In genomic region chr4:75698963-75699228, GRCh38 we compare ENCODE assay signal across 11 cellular contexts. TPM values are rescaled to one million over a fixed set of nuclear protein-coding genes. Genes with fewer than 3 reads are reported as not detected.
DNase-seq lines count a peak whose midpoint lies in the region; ATAC-seq and TF ChIP-seq lines count a peak whose summit lies in the region.
"Had no signal": no experiment of that assay in that cellular context is flagged by ENCODE, and none has a peak within 500 bp of the region (broad histone marks: within the 10 kb centered on the region; RNA-seq: fewer than 3 reads in every experiment).

No MANE protein-coding gene starts in this region.

- TF ChIP-seq POLR2A in spleen (IDR thresholded peaks at IDR 0.05), result no peak

- H4K20me1 ChIP-seq in Karpas-422 (ENCODE audit: insufficient read depth, low read depth, low read length), result no peaks in the 10 kb centered on the region

- H3K4me1 Mint-ChIP-seq in activated CD4-positive, alpha-beta T cell treated with anti-CD3 and anti-CD28 coated beads for 36 hours, result peaks cover 34% of the 10 kb centered on the region
- H3K4me1 Mint-ChIP-seq in MCF 10A (ENCODE audit: insufficient read depth, unreplicated experiment) (no peaks in the 10 kb centered on the region), endodermal cell (peaks cover 16% of the 10 kb centered on the region)

- H3K36me3 Mint-ChIP-seq in activated CD4-positive, alpha-beta T cell treated with anti-CD3 and anti-CD28 coated beads for 36 hours (ENCODE audit: low read depth), result peaks cover 7% of the 10 kb centered on the region
- H3K36me3 Mint-ChIP-seq in MCF 10A (ENCODE audit: insufficient read depth, unreplicated experiment) (peaks cover 3% of the 10 kb centered on the region), endodermal cell (ENCODE audit: low read depth) (peaks cover 16% of the 10 kb centered on the region)

- H3K4me1 ChIP-seq in Karpas-422 (ENCODE audit: low read length) (peaks cover 11% of the 10 kb centered on the region), spleen (peaks cover 0 to 19% (median 14%) of the 10 kb centered on the region in 6 donors), endodermal cell (ENCODE audit: control insufficient read depth, insufficient read depth, low read length) (peaks cover 5% of the 10 kb centered on the region)

- POLR2A ChIA-PET in activated CD4-positive, alpha-beta T cell treated with anti-CD3 and anti-CD28 coated beads for 36 hours (lab: Charles Lee), result interaction anchor here (0.7 to 0.8 kb wide), 2 partner anchors 11 to 26 kb away, joined by 3 read pairs; partner anchors contain the start of gene USO1
- POLR2A ChIA-PET in MCF 10A (lab: Yijun Ruan, JAX), result no interaction called here

- ATAC-seq in activated CD4-positive, alpha-beta T cell treated with anti-CD3 and anti-CD28 coated beads for 36 hours, result peak; percentile 61
- ATAC-seq in HG02623 (IDR thresholded peaks at IDR 0.05; ENCODE audit: unreplicated experiment) (peak; percentile 33), HG03520 (IDR thresholded peaks at IDR 0.05; ENCODE audit: unreplicated experiment) (no peak)

- no peak overlapping the region for H3K9ac ChIP-seq in Karpas-422 (ENCODE audit: low read length)
- H3K9ac ChIP-seq in endodermal cell (ENCODE audit: extremely low read depth, low read length, poor library complexity, severe bottlenecking), result no peak overlapping the region

- no TSS peak for BruUV-seq in MCF 10A (replicated peaks; lab: Mats Ljungman, UMichigan)

- H3K9me3 ChIP-seq in Karpas-422 (ENCODE audit: low read length), result no peaks in the 10 kb centered on the region
- H3K9me3 ChIP-seq in spleen, result no peaks in the 10 kb centered on the region
- H3K9me3 ChIP-seq in endodermal cell (ENCODE audit: control insufficient read depth, low read length), result no peaks in the 10 kb centered on the region
- H3K9me3 ChIP-seq: A549 had no signal

- no peak overlapping the region; the same call in 1 of the 2 replicates for H2AFZ ChIP-seq in Karpas-422 (ENCODE audit: low read length)

- H3K36me3 ChIP-seq in Karpas-422 (ENCODE audit: insufficient read depth, low read length) (no peaks in the 10 kb centered on the region), spleen (peaks cover 0 to 6% (median 0%) of the 10 kb centered on the region in 6 donors), endodermal cell (ENCODE audit: control insufficient read depth, insufficient read depth, low read length) (peaks cover 8% of the 10 kb centered on the region)

- TF ChIP-seq CTCF in spleen (IDR thresholded peaks at IDR 0.05 in 8 of 11, conservative IDR thresholded peaks at IDR 0.05 in 3 of 11) (no peak), MCF 10A (IDR thresholded peaks at IDR 0.05; ENCODE audit: unreplicated experiment) (no peak), endodermal cell (conservative IDR thresholded peaks at IDR 0.05) (no peak)

- H3K79me2 ChIP-seq in Karpas-422 (ENCODE audit: low read length), result no peaks in the 10 kb centered on the region

- H3K4me3 ChIP-seq in Karpas-422 (ENCODE audit: low read length) (no peak overlapping the region), spleen (peak overlapping the region in 1 of 8 donors; percentile 25), endodermal cell (ENCODE audit: low read length) (no peak overlapping the region)
- H3K4me3 ChIP-seq: A549, coronary artery had no signal

- DNase-seq in activated CD4-positive, alpha-beta T cell treated with anti-CD3 and anti-CD28 coated beads for 36 hours, result no peak
- no peak for DNase-seq in activated CD4-positive, alpha-beta T cell treated with anti-CD3 and anti-CD28 coated beads for 4 hours
- DNase-seq in Karpas-422 (no peak), spleen (no peak), MCF 10A (ENCODE audit: unreplicated experiment) (no peak), endodermal cell (no peak)
- DNase-seq: NCI-H1105 had no signal

- 31 to 47% (median 38%) methylated on average over 2 of the region's 2 CpGs for WGBS in spleen, 5 donors
- WGBS in endodermal cell (ENCODE audit: insufficient coverage in 1 of 2, insufficient read length in 1 of 2), 2 experiments, result 92 to 95% methylated on average over 2 of the region's 2 CpGs

- no peaks in the 10 kb centered on the region for H3K27me3 Mint-ChIP-seq in activated CD4-positive, alpha-beta T cell treated with anti-CD3 and anti-CD28 coated beads for 36 hours
- H3K27me3 Mint-ChIP-seq in MCF 10A (ENCODE audit: insufficient read depth, unreplicated experiment) (no peaks in the 10 kb centered on the region), endodermal cell (ENCODE audit: insufficient read depth) (no peaks in the 10 kb centered on the region)

- CTCF ChIA-PET in activated CD4-positive, alpha-beta T cell treated with anti-CD3 and anti-CD28 coated beads for 36 hours (lab: Charles Lee), result no interaction called here
- CTCF ChIA-PET in MCF 10A (lab: Yijun Ruan, JAX), result no interaction called here

- H3K27me3 ChIP-seq in Karpas-422 (ENCODE audit: low read length), result no peaks in the 10 kb centered on the region
- no peaks in the 10 kb centered on the region for H3K27me3 ChIP-seq in spleen (replicated peaks in 1 of 7)
- no peaks in the 10 kb centered on the region for H3K27me3 ChIP-seq in endodermal cell (ENCODE audit: control insufficient read depth, insufficient read depth, low read length, poor library complexity, severe bottlenecking)

- H3K4me3 Mint-ChIP-seq in activated CD4-positive, alpha-beta T cell treated with anti-CD3 and anti-CD28 coated beads for 36 hours, result no peak overlapping the region
- no peak overlapping the region for H3K4me3 Mint-ChIP-seq in MCF 10A (ENCODE audit: unreplicated experiment)
- H3K4me3 Mint-ChIP-seq in endodermal cell, result no peak overlapping the region

- intact Hi-C loops in activated CD4-positive, alpha-beta T cell treated with anti-CD3 and anti-CD28 coated beads for 36 hours (cut with DNase I, micrococcal nuclease), result loop anchor here (1.0 to 2.0 kb wide), 4 partner anchors 26 to 44 kb away; partner anchors contain the start of genes G3BP2 (in 1 of the 2) and USO1 (in 1 of the 2)
- intact Hi-C loops in spleen (cut with DNase I; ENCODE audit: low total_unique reads), result no loop called here
- intact Hi-C loops in MCF 10A (cut with micrococcal nuclease), result no loop called here

- H3K4me2 ChIP-seq in Karpas-422 (ENCODE audit: low read depth, low read length, poor library complexity, severe bottlenecking), result peak overlapping the region; percentile 38
- H3K4me2 ChIP-seq: A549 had no signal

- H3K9me2 ChIP-seq in Karpas-422 (replicated peaks; ENCODE audit: insufficient read depth, low read length), result no peaks in the 10 kb centered on the region

- H3K27ac ChIP-seq in Karpas-422 (ENCODE audit: low read length) (no peak overlapping the region), spleen (peak overlapping the region; percentile 68 to 90 (median 74)), endodermal cell (ENCODE audit: low read depth, low read length) (no peak overlapping the region)
- H3K27ac ChIP-seq: A549 had no signal

- peak overlapping the region; percentile 72 for H3K27ac Mint-ChIP-seq in activated CD4-positive, alpha-beta T cell treated with anti-CD3 and anti-CD28 coated beads for 36 hours
- H3K27ac Mint-ChIP-seq in MCF 10A (ENCODE audit: low read depth, unreplicated experiment) (no peak overlapping the region), endodermal cell (no peak overlapping the region)

- H3K9me3 Mint-ChIP-seq in activated CD4-positive, alpha-beta T cell treated with anti-CD3 and anti-CD28 coated beads for 36 hours (ENCODE audit: low read depth), result no peaks in the 10 kb centered on the region
- H3K9me3 Mint-ChIP-seq in MCF 10A (ENCODE audit: unreplicated experiment), result no peaks in the 10 kb centered on the region
- H3K9me3 Mint-ChIP-seq in endodermal cell, result no peaks in the 10 kb centered on the region

RNA-seq across cellular contexts. Expression of gene USO1, which starts 25.5 kb away (rescaled TPM):
- total RNA-seq in activated CD4-positive, alpha-beta T cell treated with anti-CD3 and anti-CD28 coated beads for 36 hours, result 10 to 100 TPM; 55.2 to 56.7 TPM
- 20.2 and 26.2 TPM in 2 replicates for total RNA-seq in Karpas-422 (2014; rRNA removed; shearing (Covaris generic); ENCODE audit: low replicate concordance)
- 10 to 100 TPM; 42.9 to 64.8 (median 51.9) TPM for total RNA-seq in spleen
- 10 to 100 TPM; 16.4 to 20.6 (median 19.3) TPM for polyA plus RNA-seq in spleen
- 105 and 108 TPM in 2 replicates for total RNA-seq in MCF 10A (2022)
- 10 to 100 TPM; 74.5 to 75.1 TPM for total RNA-seq in endodermal cell
- polyA plus RNA-seq in endodermal cell (2013, experiment 1 of 2), result 63.9 TPM
- polyA plus RNA-seq in endodermal cell (2013, experiment 2 of 2), result 57.4 TPM

RNA-seq across cellular contexts. Expression of gene G3BP2, which starts 25.7 kb away (rescaled TPM):
- total RNA-seq in activated CD4-positive, alpha-beta T cell treated with anti-CD3 and anti-CD28 coated beads for 36 hours, result 100 to 1,000 TPM; 127 to 137 TPM
- total RNA-seq in Karpas-422 (2014; rRNA removed; shearing (Covaris generic); ENCODE audit: low replicate concordance), result 50.5 and 81.0 TPM in 2 replicates
- total RNA-seq in spleen (100 to 1,000 TPM in 5 of 7 donors, 10 to 100 TPM in 2; 90.8 to 113 (median 106) TPM), MCF 10A (2022) (179 and 231 TPM in 2 replicates), endodermal cell (100 to 1,000 TPM; 176 to 183 TPM)
- 10 to 100 TPM; 15.2 to 31.9 (median 19.9) TPM for polyA plus RNA-seq in spleen
- 143 TPM for polyA plus RNA-seq in endodermal cell (2013, experiment 1 of 2)
- polyA plus RNA-seq in endodermal cell (2013, experiment 2 of 2), result 141 TPM

Comparison
In these comparisons a context has a peak if more than half of its experiments do, and no peak if none do; other contexts are left out.
1. H3K27ac ChIP-seq: peak in spleen (8 of 8); none in Karpas-422 (single experiment) and endodermal cell (single experiment).
2. intact Hi-C loops: an anchor here in activated CD4-positive, alpha-beta T cell treated with anti-CD3 and anti-CD28 coated beads for 36 hours (1.0 to 2.0 kb wide); none called in spleen and MCF 10A.